ENCODE assay signal across 15 cellular contexts in genomic region chr5:440413-441180, GRCh38. TPM values are rescaled to one million over a fixed set of nuclear protein-coding genes. Genes with fewer than 3 reads are reported as not detected.
A peak's percentile ranks its signal among the peaks of the same experiment; 100 is the strongest.
DNase-seq lines count a peak whose midpoint lies in the region; ATAC-seq and TF ChIP-seq lines count a peak whose summit lies in the region.
"Had no signal": no experiment of that assay in that cellular context is flagged by ENCODE, and none has a peak within 500 bp of the region (broad histone marks: within the 10 kb centered on the region; RNA-seq: fewer than 3 reads in every experiment).

No MANE protein-coding gene starts in this region.

- no peaks in the 10 kb centered on the region for H3K27me3 ChIP-seq in Loucy (ENCODE audit: insufficient read depth, low read length, poor library complexity, severe bottlenecking)
- H3K27me3 ChIP-seq in trophoblast cell (ENCODE audit: insufficient read depth, low read length), result no peaks in the 10 kb centered on the region

- POLR2A ChIA-PET in activated CD4-positive, alpha-beta T cell treated with anti-CD3 and anti-CD28 coated beads, Interleukin-2, amount 10 ng/mL, durations not matched to agents 7 days and 5 days (lab: Charles Lee), result no interaction called here
- POLR2A ChIA-PET in WTC11 (lab: Charles Lee), result no interaction called here

- no peak overlapping the region for H4K12ac ChIP-seq in trophoblast cell (ENCODE audit: low read depth, low read length)

- no peak for DNase-seq in activated CD4-positive, alpha-beta T cell treated with anti-CD3 and anti-CD28 coated beads, Interleukin-2, amount 10 ng/mL, durations not matched to agents 24 days and 14 days
- no peak for DNase-seq in activated CD4-positive, alpha-beta T cell treated with anti-CD3 and anti-CD28 coated beads, Interleukin-2, amount 10 ng/mL, durations not matched to agents 7 days and 5 days
- no peak for DNase-seq in WTC11 (ENCODE audit: low spot score)
- DNase-seq in trophoblast cell, result no peak
- no peak for DNase-seq in NCI-H774 (lab: John Stamatoyannopoulos, UW)
- DNase-seq: COR-L47, cortex of kidney, NCI-H2171 treated with DMSO at 0.1 percent for 48 hours, PC-9, small intestine, T-helper 9 cell had no signal

- peak overlapping the region; percentile 55 for H3K9ac ChIP-seq in Loucy (ENCODE audit: low read depth, low read length, poor library complexity, severe bottlenecking)
- no peak overlapping the region for H3K9ac ChIP-seq in trophoblast cell (ENCODE audit: low read length)

- H3K36me3 ChIP-seq in Loucy (ENCODE audit: insufficient read depth, low read length) (no peaks in the 10 kb centered on the region), trophoblast cell (ENCODE audit: control insufficient read depth in 1 of 2, insufficient read depth in 2 of 2, low read length in 2 of 2) (no peaks in the 10 kb centered on the region)
- H3K36me3 ChIP-seq: thoracic aorta had no signal

- H3F3A ChIP-seq in Loucy (ENCODE audit: low read depth), result no peaks in the 10 kb centered on the region

- no peak overlapping the region for H3K14ac ChIP-seq in trophoblast cell (ENCODE audit: low read length)

- H3K4me2 ChIP-seq in Loucy (ENCODE audit: low read depth, low read length, poor library complexity, severe bottlenecking), result peak overlapping the region; percentile 65
- H3K4me2 ChIP-seq in trophoblast cell (ENCODE audit: low read length), result no peak overlapping the region
- H3K4me2 ChIP-seq: PC-9 had no signal

- no peak overlapping the region for H2BK12ac ChIP-seq in trophoblast cell (ENCODE audit: low read length)

- H3K27me3 Mint-ChIP-seq in activated CD4-positive, alpha-beta T cell treated with anti-CD3 and anti-CD28 coated beads, Interleukin-2, amount 10 ng/mL, durations not matched to agents 24 days and 14 days, result no peaks in the 10 kb centered on the region
- no peaks in the 10 kb centered on the region for H3K27me3 Mint-ChIP-seq in activated CD4-positive, alpha-beta T cell treated with anti-CD3 and anti-CD28 coated beads, Interleukin-2, amount 10 ng/mL, durations not matched to agents 7 days and 5 days
- H3K27me3 Mint-ChIP-seq in WTC11 (ENCODE audit: low read depth), result peaks cover 5% of the 10 kb centered on the region

- H3K4ac ChIP-seq in trophoblast cell (ENCODE audit: low read depth, low read length), result no peak overlapping the region

- H3K27ac Mint-ChIP-seq in activated CD4-positive, alpha-beta T cell treated with anti-CD3 and anti-CD28 coated beads, Interleukin-2, amount 10 ng/mL, durations not matched to agents 24 days and 14 days, result peak overlapping the region; percentile 62
- no peak overlapping the region for H3K27ac Mint-ChIP-seq in activated CD4-positive, alpha-beta T cell treated with anti-CD3 and anti-CD28 coated beads, Interleukin-2, amount 10 ng/mL, durations not matched to agents 7 days and 5 days
- no peak overlapping the region for H3K27ac Mint-ChIP-seq in WTC11

- H3K27ac ChIP-seq in trophoblast cell (ENCODE audit: low read depth, low read length), result no peak overlapping the region
- H3K27ac ChIP-seq: PC-9, thoracic aorta had no signal

- intact Hi-C loops in activated CD4-positive, alpha-beta T cell treated with anti-CD3 and anti-CD28 coated beads, Interleukin-2, amount 10 ng/mL, durations not matched to agents 24 days and 14 days (cut with micrococcal nuclease), result loop anchor here (10.0 kb wide), 1 partner anchor 454 kb away; the partner anchor contains the start of genes BRD9 and TRIP13

- H3K4me1 ChIP-seq in Loucy (ENCODE audit: insufficient read depth, low read length, poor library complexity, severe bottlenecking) (peaks cover 61% of the 10 kb centered on the region), trophoblast cell (ENCODE audit: control insufficient read depth in 1 of 2, insufficient read depth in 2 of 2, low read length in 2 of 2) (peaks cover 13 to 14% of the 10 kb centered on the region in 2 experiments)

- H3K4me3 ChIP-seq in Loucy (ENCODE audit: low read length, poor library complexity, severe bottlenecking) (peak overlapping the region; percentile 25), trophoblast cell (ENCODE audit: low read depth, low read length) (peak overlapping the region; percentile 30)
- H3K4me3 ChIP-seq: PC-9, thoracic aorta had no signal

- no peaks in the 10 kb centered on the region for H3K9me2 ChIP-seq in Loucy (replicated peaks; ENCODE audit: low read depth, low read length)

- no peak overlapping the region for H3K23ac ChIP-seq in trophoblast cell (ENCODE audit: low read length)

- no peak overlapping the region for H2BK5ac ChIP-seq in trophoblast cell (ENCODE audit: low read depth, low read length, poor library complexity)

- no peak overlapping the region for H2BK120ac ChIP-seq in trophoblast cell (ENCODE audit: insufficient read depth, low read length, poor library complexity)

- peaks cover 36% of the 10 kb centered on the region for H3K79me2 ChIP-seq in Loucy (ENCODE audit: insufficient read depth, low read length)
- peaks cover 14% of the 10 kb centered on the region for H3K79me2 ChIP-seq in trophoblast cell (ENCODE audit: control insufficient read depth, insufficient read depth, low read length, poor library complexity)

- H3K9me3 ChIP-seq in Loucy (ENCODE audit: insufficient read depth, low read depth, low read length) (no peaks in the 10 kb centered on the region), trophoblast cell (ENCODE audit: insufficient read depth, low read depth, low read length) (no peaks in the 10 kb centered on the region)
- H3K9me3 ChIP-seq: thoracic aorta had no signal

- no peak overlapping the region for H4K8ac ChIP-seq in trophoblast cell (ENCODE audit: low read depth, low read length)

- peaks cover 21% of the 10 kb centered on the region for H3K4me1 Mint-ChIP-seq in activated CD4-positive, alpha-beta T cell treated with anti-CD3 and anti-CD28 coated beads, Interleukin-2, amount 10 ng/mL, durations not matched to agents 24 days and 14 days
- H3K4me1 Mint-ChIP-seq in activated CD4-positive, alpha-beta T cell treated with anti-CD3 and anti-CD28 coated beads, Interleukin-2, amount 10 ng/mL, durations not matched to agents 7 days and 5 days, result peaks cover 40% of the 10 kb centered on the region
- H3K4me1 Mint-ChIP-seq in WTC11, result peaks cover 16% of the 10 kb centered on the region

- no peaks in the 10 kb centered on the region for H3K9me3 Mint-ChIP-seq in activated CD4-positive, alpha-beta T cell treated with anti-CD3 and anti-CD28 coated beads, Interleukin-2, amount 10 ng/mL, durations not matched to agents 24 days and 14 days
- H3K9me3 Mint-ChIP-seq in activated CD4-positive, alpha-beta T cell treated with anti-CD3 and anti-CD28 coated beads, Interleukin-2, amount 10 ng/mL, durations not matched to agents 7 days and 5 days, result no peaks in the 10 kb centered on the region
- H3K9me3 Mint-ChIP-seq in WTC11, result no peaks in the 10 kb centered on the region

- H4K20me1 ChIP-seq in Loucy (ENCODE audit: insufficient read depth, low read length, poor library complexity, severe bottlenecking), result peaks cover 11% of the 10 kb centered on the region

- no peak overlapping the region for H4K91ac ChIP-seq in trophoblast cell (ENCODE audit: low read depth, low read length)

- peaks cover 7% of the 10 kb centered on the region for H3K79me1 ChIP-seq in trophoblast cell (ENCODE audit: low read length)

- WGBS in trophoblast cell (ENCODE audit: extremely low coverage, insufficient coverage, insufficient read length), result no CpG with 5 or more reads among the region's 18 CpGs

- peak overlapping the region; percentile 4; the same call in 1 of the 2 replicates for H2AFZ ChIP-seq in Loucy (ENCODE audit: low read length)
- no peak overlapping the region for H2AFZ ChIP-seq in trophoblast cell (ENCODE audit: insufficient read depth, low read length, poor library complexity)
- H2AFZ ChIP-seq: PC-9 had no signal

- CTCF ChIA-PET in activated CD4-positive, alpha-beta T cell treated with anti-CD3 and anti-CD28 coated beads, Interleukin-2, amount 10 ng/mL, durations not matched to agents 7 days and 5 days (lab: Charles Lee), result interaction anchor here (0.8 to 1.5 kb wide), 3 partner anchors 10 to 72 kb away, joined by 3 to 4 read pairs (median 3); no protein-coding TSS in a partner anchor
- CTCF ChIA-PET in WTC11 (lab: Charles Lee), result interaction anchor here (1.0 to 1.8 kb wide), 3 partner anchors 94 to 252 kb away, joined by 3 to 5 read pairs (median 3); no protein-coding TSS in a partner anchor

- no peak overlapping the region for H3K4me3 Mint-ChIP-seq in activated CD4-positive, alpha-beta T cell treated with anti-CD3 and anti-CD28 coated beads, Interleukin-2, amount 10 ng/mL, durations not matched to agents 24 days and 14 days
- no peak overlapping the region for H3K4me3 Mint-ChIP-seq in activated CD4-positive, alpha-beta T cell treated with anti-CD3 and anti-CD28 coated beads, Interleukin-2, amount 10 ng/mL, durations not matched to agents 7 days and 5 days
- H3K4me3 Mint-ChIP-seq in WTC11, result no peak overlapping the region

- ATAC-seq in WTC11 (no peak), HG03432 (IDR thresholded peaks at IDR 0.05; ENCODE audit: unreplicated experiment) (no peak), HG03521 (IDR thresholded peaks at IDR 0.05; ENCODE audit: unreplicated experiment) (no peak)

- H2AK5ac ChIP-seq in trophoblast cell (ENCODE audit: low read length), result no peak overlapping the region

- no peak overlapping the region for H3K18ac ChIP-seq in trophoblast cell (ENCODE audit: low read length)

- H3K36me3 Mint-ChIP-seq in activated CD4-positive, alpha-beta T cell treated with anti-CD3 and anti-CD28 coated beads, Interleukin-2, amount 10 ng/mL, durations not matched to agents 24 days and 14 days (ENCODE audit: low read depth), result peaks cover 13% of the 10 kb centered on the region
- peaks cover 3% of the 10 kb centered on the region for H3K36me3 Mint-ChIP-seq in activated CD4-positive, alpha-beta T cell treated with anti-CD3 and anti-CD28 coated beads, Interleukin-2, amount 10 ng/mL, durations not matched to agents 7 days and 5 days (ENCODE audit: low read depth)
- no peaks in the 10 kb centered on the region for H3K36me3 Mint-ChIP-seq in WTC11

- TF ChIP-seq CTCF in Loucy (conservative IDR thresholded peaks at IDR 0.05; ENCODE audit: low read length) (no peak), WTC11 (IDR thresholded peaks at IDR 0.05) (no peak)

RNA-seq across cellular contexts. Expression of gene EXOC3, which starts 2.4 kb away (rescaled TPM):
- total RNA-seq in activated CD4-positive, alpha-beta T cell treated with anti-CD3 and anti-CD28 coated beads, Interleukin-2, amount 10 ng/mL, durations not matched to agents 24 days and 14 days, result 64.5 and 67.2 TPM in 2 replicates
- 10 to 100 TPM; 65.5 to 79.0 TPM for total RNA-seq in activated CD4-positive, alpha-beta T cell treated with anti-CD3 and anti-CD28 coated beads, Interleukin-2, amount 10 ng/mL, durations not matched to agents 7 days and 5 days
- 60.1 to 62.4 TPM (median 62.2 TPM) in 3 replicates for total RNA-seq in WTC11 (2021)
- polyA plus RNA-seq in trophoblast cell (2013), result 24.0 and 24.2 TPM in 2 replicates
